In genomic region chr1:56703747-56704146, GRCh38 we compare ENCODE assay signal across 32 cellular contexts.
"Had no signal": no experiment of that assay in that cellular context is flagged by ENCODE, and none has a peak within 500 bp of the region (broad histone marks: within the 10 kb centered on the region; RNA-seq: fewer than 3 reads in every experiment).

No MANE protein-coding gene starts in this region.

- H3K36me3 ChIP-seq: adrenal gland, brain microvascular endothelial cell, breast epithelium had no signal

- ATAC-seq: activated naive CD4-positive, alpha-beta T cell treated with anti-CD3 and anti-CD28 coated beads, Interleukin-2, amount 50 U/mL, for 72 hours; activated naive CD8-positive, alpha-beta T cell treated with anti-CD3 and anti-CD28 coated beads, Interleukin-2, amount 50 U/mL, for 24 hours; activated T-cell treated with anti-CD3 and anti-CD28 coated beads, Interleukin-2, amount 50 U/mL, for 4 hours; activated T-cell treated with anti-CD3 and anti-CD28 coated beads, Interleukin-2, amount 50 U/mL, for 72 hours; activated T-helper 17 cell treated with anti-CD3 and anti-CD28 coated beads, Interleukin-2, amount 50 U/mL, for 72 hours; body of pancreas had no signal

- H3K4me3 ChIP-seq: adrenal gland, ascending aorta, body of pancreas, breast epithelium, cardiac muscle cell had no signal

- H3K27ac ChIP-seq: adrenal gland, ascending aorta, body of pancreas, brain microvascular endothelial cell, breast epithelium, cardiac muscle cell had no signal

- DNase-seq: activated effector memory CD4-positive, alpha-beta T cell treated with anti-CD3 and anti-CD28 coated beads, Interleukin-2, amount 50 U/mL, for 16 hours; activated effector memory CD4-positive, alpha-beta T cell treated with Interleukin-2 at 50 U/mL for 16 hours; activated gamma-delta T cell; activated gamma-delta T cell treated with Interleukin-2 at 50 U/mL for 16 hours; activated naive CD4-positive, alpha-beta T cell; activated naive CD4-positive, alpha-beta T cell treated with anti-CD3 and anti-CD28 coated beads for 36 hours; activated naive CD4-positive, alpha-beta T cell treated with anti-CD3 and anti-CD28 coated beads, Interleukin-2, amount 10 ng/mL, durations not matched to agents 7 days and 5 days; activated naive CD4-positive, alpha-beta T cell treated with anti-CD3 and anti-CD28 coated beads, Interleukin-2, amount 50 U/mL, for 16 hours; activated naive CD4-positive, alpha-beta T cell treated with Interleukin-2 at 50 U/mL for 16 hours; activated naive CD8-positive, alpha-beta T cell treated with anti-CD3 and anti-CD28 coated beads for 36 hours; activated naive CD8-positive, alpha-beta T cell treated with anti-CD3 and anti-CD28 coated beads, Interleukin-2, amount 10 ng/mL, durations not matched to agents 7 days and 5 days; activated naive CD8-positive, alpha-beta T cell treated with anti-CD3 and anti-CD28 coated beads, Interleukin-2, amount 50 U/mL, for 24 hours; activated T-cell treated with anti-CD3 and anti-CD28 coated beads, Interleukin-2, amount 50 U/mL, for 24 hours; activated T-cell treated with anti-CD3 and anti-CD28 coated beads, Interleukin-2, amount 50 U/mL, for 4 hours; activated T-cell treated with anti-CD3 and anti-CD28 coated beads, Interleukin-2, amount 50 U/mL, for 48 hours; activated T-cell treated with anti-CD3 and anti-CD28 coated beads, Interleukin-2, amount 50 U/mL, for 72 hours; adrenal gland; amniotic stem cell; amygdala; anterior cingulate cortex; aorta; body of pancreas; brain microvascular endothelial cell; caudate nucleus; central memory CD4-positive, alpha-beta T cell; cerebellar nuclear complex had no signal

- H3K9me3 ChIP-seq: adrenal gland, body of pancreas had no signal

- H3K4me1 ChIP-seq: adrenal gland, ascending aorta, body of pancreas, breast epithelium had no signal

- FAIRE-seq: astrocyte had no signal
